In the genomic region with DNA sequence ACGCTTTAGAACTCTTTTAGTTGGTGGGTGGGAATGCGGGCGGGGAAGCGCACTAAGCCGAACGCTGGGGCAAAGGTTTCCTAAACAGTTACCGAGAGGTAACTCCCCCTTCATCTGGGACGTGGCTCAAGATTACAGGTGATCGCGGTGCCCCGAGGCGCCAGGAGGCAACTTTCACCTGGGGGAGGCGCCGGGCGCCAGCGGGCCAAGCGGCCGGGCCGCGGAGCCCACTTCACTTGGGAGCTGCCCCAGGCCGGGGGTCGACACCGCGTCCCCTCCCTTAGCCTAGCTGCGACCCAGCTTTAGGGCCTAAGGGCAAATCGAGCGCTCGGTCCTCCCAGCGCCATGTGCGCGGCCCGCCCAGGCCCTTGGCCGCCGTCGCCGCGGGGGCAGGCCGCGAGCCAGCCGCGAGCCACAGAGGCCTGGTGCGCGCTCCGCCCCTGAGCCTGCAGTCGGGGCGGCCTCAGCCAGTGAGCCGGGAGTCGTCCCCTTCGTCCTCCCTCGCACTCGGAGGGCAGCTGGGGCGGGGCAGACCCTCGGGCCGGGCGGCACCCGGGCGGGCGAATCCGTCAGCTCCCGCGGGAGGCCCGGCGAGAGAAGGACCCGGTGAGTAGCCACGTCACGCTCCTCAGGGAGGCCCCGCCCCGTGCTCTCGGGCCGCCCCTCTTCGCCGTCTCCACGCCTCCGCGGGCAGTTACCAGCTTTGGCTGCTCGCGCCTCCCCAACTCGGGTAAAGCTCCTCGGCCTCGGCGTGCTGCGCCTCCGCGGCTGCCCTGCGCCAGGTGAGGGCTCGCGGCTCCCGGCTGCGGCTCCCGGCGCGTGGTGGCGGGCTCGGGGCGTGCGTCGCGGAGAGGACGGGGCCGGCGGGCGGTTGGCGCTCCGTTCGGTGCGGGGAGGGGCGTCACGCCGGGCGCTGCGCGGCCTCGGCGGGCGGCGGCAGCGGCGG, we compare ENCODE assay signal across 8 cellular contexts. TPM values are rescaled to one million over a fixed set of nuclear protein-coding genes. Genes with fewer than 3 reads are reported as not detected.
DNase-seq lines count a peak whose midpoint lies in the region; ATAC-seq and TF ChIP-seq lines count a peak whose summit lies in the region.

A gene (plus strand): TSS at position 693 of the 946 bp plus-strand sequence. CDS start 13,640 bp downstream, outside the sequence.

- H4K91ac ChIP-seq in trophoblast cell (ENCODE audit: low read depth, low read length) = peak within 1 kb of the TSS; percentile 98

- H2BK12ac ChIP-seq in trophoblast cell (ENCODE audit: low read length) = peak within 1 kb of the TSS; percentile 84

- peak within 1 kb of the TSS; percentile 99 for H3K18ac ChIP-seq in trophoblast cell (ENCODE audit: low read length)

- peaks cover 16% of the 10 kb centered on the region for H3K79me2 ChIP-seq in trophoblast cell (ENCODE audit: control insufficient read depth, insufficient read depth, low read length, poor library complexity)

- peak within 1 kb of the TSS; percentile 96 for H2BK5ac ChIP-seq in trophoblast cell (ENCODE audit: low read depth, low read length, poor library complexity)

- DNase-seq in NCI-H128 (lab: John Stamatoyannopoulos, UW; ENCODE audit: unreplicated experiment) (peak; percentile 86), SW 1271 (lab: John Stamatoyannopoulos, UW) (peak; percentile 61 to 85), Right ventricle myocardium superior (peak; percentile 97), trophoblast cell (peak; percentile 97), tibial nerve (ENCODE audit: low spot score in 2 of 2) (peak; percentile 86 to 89)
- peak; percentile 90 for DNase-seq in activated naive CD8-positive, alpha-beta T cell treated with anti-CD3 and anti-CD28 coated beads, Interleukin-2, amount 50 U/mL, for 16 hours (ENCODE audit: low read depth, low spot score)

- H3K9me3 ChIP-seq in trophoblast cell (ENCODE audit: insufficient read depth, low read depth, low read length) (no peaks in the 10 kb centered on the region), tibial nerve (no peaks in the 10 kb centered on the region)

- H3K4me2 ChIP-seq in trophoblast cell (ENCODE audit: low read length) = peak within 1 kb of the TSS; percentile 64

- peak within 1 kb of the TSS; percentile 71 for H3K4me3 ChIP-seq in GM12875 (ENCODE audit: low read depth, low read length)
- peak within 1 kb of the TSS; percentile 96 for H3K4me3 ChIP-seq in trophoblast cell (ENCODE audit: low read depth, low read length)
- H3K4me3 ChIP-seq in tibial nerve = peak within 1 kb of the TSS; percentile 71 to 91 (median 86)

- H4K12ac ChIP-seq in trophoblast cell (ENCODE audit: low read depth, low read length) = peak within 1 kb of the TSS; percentile 93

- H3K36me3 ChIP-seq in trophoblast cell (ENCODE audit: control insufficient read depth in 1 of 2, insufficient read depth in 2 of 2, low read length in 2 of 2) (no peaks in the 10 kb centered on the region), tibial nerve (no peaks in the 10 kb centered on the region)

- peak within 1 kb of the TSS; percentile 96 for H4K8ac ChIP-seq in trophoblast cell (ENCODE audit: low read depth, low read length)

- H3K14ac ChIP-seq in trophoblast cell (ENCODE audit: low read length) = peak within 1 kb of the TSS; percentile 99

- H3K4ac ChIP-seq in trophoblast cell (ENCODE audit: low read depth, low read length) = peak within 1 kb of the TSS; percentile 95

- intact Hi-C loops in Right ventricle myocardium superior (cut with DNase I) = no loop called here

- H2AK5ac ChIP-seq in trophoblast cell (ENCODE audit: low read length) = peak within 1 kb of the TSS; percentile 76

- H3K23ac ChIP-seq in trophoblast cell (ENCODE audit: low read length) = no peak within 1 kb of the TSS

- no CpG with 5 or more reads among the region's 118 CpGs for WGBS in trophoblast cell (ENCODE audit: extremely low coverage, insufficient coverage, insufficient read length)
- WGBS in tibial nerve, 2 donors = 1% methylated on average over 60 to 76 of the region's 118 CpGs

- no peaks in the 10 kb centered on the region for H3K27me3 ChIP-seq in trophoblast cell (ENCODE audit: insufficient read depth, low read length)
- H3K27me3 ChIP-seq in tibial nerve = no peaks in the 10 kb centered on the region

- ATAC-seq in HG02759 (IDR thresholded peaks at IDR 0.05; ENCODE audit: unreplicated experiment) = peak; percentile 87
- peak; percentile 97 for ATAC-seq in Right ventricle myocardium superior (ENCODE audit: poor library complexity)

- TF ChIP-seq CTCF in GM12875 (IDR thresholded peaks at IDR 0.05; ENCODE audit: borderline replicate concordance, insufficient read depth, low read depth, low read length) = no peak
- TF ChIP-seq CTCF in tibial nerve (IDR thresholded peaks at IDR 0.05) = no peak

- TF ChIP-seq POLR2A in tibial nerve (IDR thresholded peaks at IDR 0.05) = peak; percentile 87 to 92

- H2BK120ac ChIP-seq in trophoblast cell (ENCODE audit: insufficient read depth, low read length, poor library complexity) = peak within 1 kb of the TSS; percentile 86

- peak within 1 kb of the TSS; percentile 99 for H2AFZ ChIP-seq in trophoblast cell (ENCODE audit: insufficient read depth, low read length, poor library complexity)

- H3K4me1 ChIP-seq in trophoblast cell (ENCODE audit: control insufficient read depth in 1 of 2, insufficient read depth in 2 of 2, low read length in 2 of 2) (peaks cover 2 to 5% of the 10 kb centered on the region in 2 experiments), tibial nerve (peaks cover 0 to 10% (median 2%) of the 10 kb centered on the region in 4 donors)

- peaks cover 13% of the 10 kb centered on the region for H3K79me1 ChIP-seq in trophoblast cell (ENCODE audit: low read length)

- H3K27ac ChIP-seq in trophoblast cell (ENCODE audit: low read depth, low read length) (peak within 1 kb of the TSS; percentile 93), tibial nerve (peak within 1 kb of the TSS; percentile 97 to 99 (median 98))

- TF ChIP-seq EP300 in tibial nerve (IDR thresholded peaks at IDR 0.05) = peak in 1 of 2 donors; percentile 94

- peak within 1 kb of the TSS; percentile 94 for H3K9ac ChIP-seq in trophoblast cell (ENCODE audit: low read length)

RNA-seq across cellular contexts. Expression of the gene that starts here (rescaled TPM):
- total RNA-seq in Right ventricle myocardium superior (15.1 TPM), tibial nerve (10 to 100 TPM; 23.1 to 43.8 (median 34.4) TPM)
- 80.5 and 84.2 TPM in 2 replicates for polyA plus RNA-seq in trophoblast cell (2013)

Comparison
In these comparisons a context has a peak if more than half of its experiments do, and no peak if none do; other contexts are left out.
1. Peak in every context shown above with its lines: DNase-seq, ATAC-seq, H3K4me3 ChIP-seq and H3K27ac ChIP-seq.